18 cellular contexts compared by ENCODE assay signal in the genomic region with DNA sequence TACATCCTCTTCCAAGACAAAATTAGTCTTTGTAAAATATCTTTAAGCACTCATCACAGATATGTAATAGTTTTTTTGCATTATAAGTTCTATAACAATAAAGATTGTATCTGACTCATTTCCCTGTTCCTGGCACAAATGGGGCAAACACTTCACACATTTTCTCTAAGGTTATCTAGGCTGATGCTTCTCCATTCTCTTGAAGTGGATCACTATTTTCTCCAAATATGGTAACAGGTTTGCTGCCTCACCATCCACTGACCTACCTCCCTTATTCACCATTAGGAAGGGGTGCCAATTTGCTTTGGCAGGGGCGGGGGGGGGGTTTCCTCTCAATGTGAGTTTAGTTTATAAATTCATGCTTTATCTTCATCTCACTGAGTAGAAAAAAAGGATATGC.
DNase-seq lines count a peak whose midpoint lies in the region; ATAC-seq, FAIRE-seq and TF ChIP-seq lines count a peak whose summit lies in the region.
"Had no signal": no experiment of that assay in that cellular context is flagged by ENCODE, and none has a peak within 500 bp of the region (broad histone marks: within the 10 kb centered on the region; RNA-seq: fewer than 3 reads in every experiment).

No MANE protein-coding gene starts in this region.

- no peak overlapping the region for H3K4me3 Mint-ChIP-seq in stimulated activated naive B cell treated with anti-CD40 and anti-IgM and Interleukin-4, amounts not matched to agents 10 μg/mL and 1 μg/mL and 100 μg/mL, for 72 hours
- H3K4me3 Mint-ChIP-seq in stimulated activated effector memory CD8-positive, alpha-beta T cell treated with anti-CD3 and anti-CD28 coated beads, Interleukin-12 subunit alpha, Interleukin-12 subunit beta, amount 100 ng/mL, for 72 hours, result no peak overlapping the region
- H3K4me3 Mint-ChIP-seq: CD4-positive, alpha-beta T cell; H9 had no signal

- H3K4me2 ChIP-seq in endothelial cell of umbilical vein (ENCODE audit: insufficient read depth, low read length), result peak overlapping the region; percentile 38

- H3K27ac ChIP-seq in endothelial cell of umbilical vein (ENCODE audit: insufficient read depth, low read depth, low read length), result peak overlapping the region; percentile 85
- H3K27ac ChIP-seq: C4-2B, HL-60 had no signal

- no peaks in the 10 kb centered on the region for H3K27me3 ChIP-seq in endothelial cell of umbilical vein (ENCODE audit: control insufficient read depth in 2 of 2, insufficient read depth in 2 of 2, low read length in 2 of 2)

- no peaks in the 10 kb centered on the region for H3K9me1 ChIP-seq in endothelial cell of umbilical vein (replicated peaks; ENCODE audit: control insufficient read depth, extremely low read depth, insufficient read depth, low read length)

- TF ChIP-seq CTCF in endothelial cell of umbilical vein (IDR thresholded peaks at IDR 0.05; ENCODE audit: extremely low read depth in 1 of 2, insufficient read depth in 1 of 2, low read depth in 1 of 2, low read length in 2 of 2) (no peak), fibroblast of the aortic adventitia (IDR thresholded peaks at IDR 0.05; ENCODE audit: insufficient read depth, low read length) (no peak)

- H3K4me1 Mint-ChIP-seq in stimulated activated naive B cell treated with anti-CD40 and anti-IgM and Interleukin-4, amounts not matched to agents 10 μg/mL and 1 μg/mL and 100 μg/mL, for 72 hours, result no peaks in the 10 kb centered on the region
- H3K4me1 Mint-ChIP-seq in stimulated activated effector memory CD8-positive, alpha-beta T cell treated with anti-CD3 and anti-CD28 coated beads, Interleukin-12 subunit alpha, Interleukin-12 subunit beta, amount 100 ng/mL, for 72 hours, result no peaks in the 10 kb centered on the region

- no TSS peak for BruUV-seq in endothelial cell of umbilical vein (replicated peaks; lab: Mats Ljungman, UMichigan)

- TF ChIP-seq POLR2A in endothelial cell of umbilical vein (IDR thresholded peaks at IDR 0.05; ENCODE audit: low read depth, low read length), result no peak

- H3K9me3 ChIP-seq in endothelial cell of umbilical vein (replicated peaks; ENCODE audit: control insufficient read depth, insufficient read depth, low read length), result no peaks in the 10 kb centered on the region

- no peaks in the 10 kb centered on the region for H3K9me3 Mint-ChIP-seq in stimulated activated naive B cell treated with anti-CD40 and anti-IgM and Interleukin-4, amounts not matched to agents 10 μg/mL and 1 μg/mL and 100 μg/mL, for 72 hours
- H3K9me3 Mint-ChIP-seq in stimulated activated effector memory CD8-positive, alpha-beta T cell treated with anti-CD3 and anti-CD28 coated beads, Interleukin-12 subunit alpha, Interleukin-12 subunit beta, amount 100 ng/mL, for 72 hours, result no peaks in the 10 kb centered on the region
- H3K9me3 Mint-ChIP-seq: CD4-positive, alpha-beta T cell; H9 had no signal

- no peaks in the 10 kb centered on the region for H3K36me3 Mint-ChIP-seq in stimulated activated naive B cell treated with anti-CD40 and anti-IgM and Interleukin-4, amounts not matched to agents 10 μg/mL and 1 μg/mL and 100 μg/mL, for 72 hours
- no peaks in the 10 kb centered on the region for H3K36me3 Mint-ChIP-seq in stimulated activated effector memory CD8-positive, alpha-beta T cell treated with anti-CD3 and anti-CD28 coated beads, Interleukin-12 subunit alpha, Interleukin-12 subunit beta, amount 100 ng/mL, for 72 hours

- peak overlapping the region; percentile 28 for H3K9ac ChIP-seq in endothelial cell of umbilical vein (replicated peaks; ENCODE audit: extremely low read depth, insufficient read depth, low read length)

- intact Hi-C loops in endothelial cell of umbilical vein (cut with micrococcal nuclease), result loop anchor here (1.0 to 2.0 kb wide), 7 partner anchors 25 to 445 kb away; no protein-coding TSS in a partner anchor

- dilution Hi-C loops in endothelial cell of umbilical vein (cut with MboI; ENCODE audit: extremely low pct_ligation_motif_present, low sequenced_read_pairs), result no loop called here

- DNase-seq in astrocyte of the hippocampus (ENCODE audit: low read depth, low spot score), result peak; percentile 10
- DNase-seq in endothelial cell of umbilical vein (ENCODE audit: low read depth, low spot score), result peak; percentile 78
- DNase-seq in fibroblast of the aortic adventitia (ENCODE audit: low read depth), result peak; percentile 1
- no peak for DNase-seq in stimulated activated naive B cell treated with anti-CD40 and anti-IgM and Interleukin-4, amounts not matched to agents 10 μg/mL and 1 μg/mL and 100 μg/mL, for 72 hours
- DNase-seq in amniotic stem cell (lab: John Stamatoyannopoulos, UW), result no peak
- no peak for DNase-seq in stimulated activated effector memory CD8-positive, alpha-beta T cell treated with anti-CD3 and anti-CD28 coated beads, Interleukin-12 subunit alpha, Interleukin-12 subunit beta, amount 100 ng/mL, for 72 hours (ENCODE audit: low spot score in 2 of 2)
- DNase-seq: AML-193; CD4-positive, alpha-beta T cell; DMS153; DMS79; GDM1; H9 had no signal

- CTCF ChIA-PET in endothelial cell of umbilical vein (lab: Charles Lee), result no interaction called here

- POLR2A ChIA-PET in endothelial cell of umbilical vein (lab: Charles Lee), result interaction anchor here (0.8 to 0.9 kb wide), 2 partner anchors 51 to 424 kb away, joined by 3 read pairs; no protein-coding TSS in a partner anchor

- no peak overlapping the region for H3K4me3 ChIP-seq in endothelial cell of umbilical vein (replicated peaks in 1 of 3; ENCODE audit: insufficient read depth in 1 of 3, low read depth in 1 of 3, low read length in 3 of 3)
- H3K4me3 ChIP-seq in fibroblast of the aortic adventitia (ENCODE audit: low read depth, low read length), result no peak overlapping the region
- H3K4me3 ChIP-seq: GM12878 had no signal

- no peaks in the 10 kb centered on the region for H3K36me3 ChIP-seq in endothelial cell of umbilical vein (ENCODE audit: control insufficient read depth in 2 of 2, extremely low read depth in 1 of 2, insufficient read depth in 2 of 2, low read length in 2 of 2)

- H3K27ac Mint-ChIP-seq in stimulated activated naive B cell treated with anti-CD40 and anti-IgM and Interleukin-4, amounts not matched to agents 10 μg/mL and 1 μg/mL and 100 μg/mL, for 72 hours, result no peak overlapping the region
- no peak overlapping the region for H3K27ac Mint-ChIP-seq in stimulated activated effector memory CD8-positive, alpha-beta T cell treated with anti-CD3 and anti-CD28 coated beads, Interleukin-12 subunit alpha, Interleukin-12 subunit beta, amount 100 ng/mL, for 72 hours
- H3K27ac Mint-ChIP-seq: CD4-positive, alpha-beta T cell; H9 had no signal

- H3K4me1 ChIP-seq in endothelial cell of umbilical vein (ENCODE audit: control insufficient read depth, extremely low read depth, insufficient read depth, low read length), result peaks cover 33% of the 10 kb centered on the region

- H3K79me2 ChIP-seq in endothelial cell of umbilical vein (ENCODE audit: control insufficient read depth, insufficient read depth, low read length), result no peaks in the 10 kb centered on the region

- FAIRE-seq in endothelial cell of umbilical vein (lab: Jason Lieb, UNC), result peak; percentile 74
- FAIRE-seq: A204.1, GM12878, H1 had no signal

- ATAC-seq in HG03354 (IDR thresholded peaks at IDR 0.05; ENCODE audit: poor library complexity, severe bottlenecking, unreplicated experiment), result no peak
- no peak for ATAC-seq in stimulated activated naive B cell treated with anti-CD40 and anti-IgM and Interleukin-4, amounts not matched to agents 10 μg/mL and 1 μg/mL and 100 μg/mL, for 72 hours (replicated peaks)
- ATAC-seq in stimulated activated effector memory CD8-positive, alpha-beta T cell treated with anti-CD3 and anti-CD28 coated beads, Interleukin-12 subunit alpha, Interleukin-12 subunit beta, amount 100 ng/mL, for 72 hours, result no peak
- ATAC-seq: GM12878 had no signal

- no peak overlapping the region for H2AFZ ChIP-seq in endothelial cell of umbilical vein (ENCODE audit: low read depth, low read length)

- no peaks in the 10 kb centered on the region for H4K20me1 ChIP-seq in endothelial cell of umbilical vein (replicated peaks; ENCODE audit: control insufficient read depth, extremely low read depth, insufficient read depth, low read length)

- no peaks in the 10 kb centered on the region for H3K27me3 Mint-ChIP-seq in stimulated activated naive B cell treated with anti-CD40 and anti-IgM and Interleukin-4, amounts not matched to agents 10 μg/mL and 1 μg/mL and 100 μg/mL, for 72 hours
- H3K27me3 Mint-ChIP-seq: CD4-positive, alpha-beta T cell had no signal

TF ChIP-seq in endothelial cell of umbilical vein, 7 proteins besides CTCF, POLR2A, EP300 and RAD21:
- TF ChIP-seq EZH2 (IDR thresholded peaks at IDR 0.05; ENCODE audit: borderline replicate concordance, low read depth, low read length, severe bottlenecking), result no peak
- TF ChIP-seq, protein P1, sequence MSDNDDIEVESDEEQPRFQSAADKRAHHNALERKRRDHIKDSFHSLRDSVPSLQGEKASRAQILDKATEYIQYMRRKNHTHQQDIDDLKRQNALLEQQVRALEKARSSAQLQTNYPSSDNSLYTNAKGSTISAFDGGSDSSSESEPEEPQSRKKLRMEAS (IDR thresholded peaks at IDR 0.05; ENCODE audit: insufficient read depth, insufficient read length), result no peak
- peak; percentile 38 for TF ChIP-seq JUN (IDR thresholded peaks at IDR 0.05; ENCODE audit: borderline replicate concordance, insufficient read depth, insufficient read length, low read depth)
- peak; percentile 89 for TF ChIP-seq GATA2 (IDR thresholded peaks at IDR 0.05; ENCODE audit: insufficient read depth, insufficient read length, low read depth, low read length)
- peak; percentile 31 for TF ChIP-seq POLR2AphosphoS5 (IDR thresholded peaks at IDR 0.05; ENCODE audit: insufficient read depth, low read depth, low read length)
- peak; percentile 74 for TF ChIP-seq FOS (IDR thresholded peaks at IDR 0.05; ENCODE audit: borderline replicate concordance, insufficient read depth, low read length)
- TF ChIP-seq MYC (IDR thresholded peaks at IDR 0.05; ENCODE audit: low read depth, low read length), result no peak

Comparison
In these comparisons a context has a peak if more than half of its experiments do, and no peak if none do; other contexts are left out.
1. DNase-seq: peak in astrocyte of the hippocampus (single experiment), endothelial cell of umbilical vein (single experiment) and fibroblast of the aortic adventitia (single experiment); none in stimulated activated naive B cell treated with anti-CD40 and anti-IgM and Interleukin-4, amounts not matched to agents 10 μg/mL and 1 μg/mL and 100 μg/mL, for 72 hours (single experiment), amniotic stem cell (single experiment) and stimulated activated effector memory CD8-positive, alpha-beta T cell treated with anti-CD3 and anti-CD28 coated beads, Interleukin-12 subunit alpha, Interleukin-12 subunit beta, amount 100 ng/mL, for 72 hours (0 of 2).